In genomic region chr16:10813123-10813455, GRCh38 we compare ENCODE assay signal across 17 cellular contexts. TPM values are rescaled to one million over a fixed set of nuclear protein-coding genes. Genes with fewer than 3 reads are reported as not detected.
DNase-seq lines count a peak whose midpoint lies in the region; ATAC-seq and TF ChIP-seq lines count a peak whose summit lies in the region.
"Had no signal": no experiment of that assay in that cellular context is flagged by ENCODE, and none has a peak within 500 bp of the region (broad histone marks: within the 10 kb centered on the region; RNA-seq: fewer than 3 reads in every experiment).

No MANE protein-coding gene starts in this region.

- H3K9me3 ChIP-seq in Peyer's patch: no peaks in the 10 kb centered on the region

- no peak overlapping the region for H3K4me3 ChIP-seq in Peyer's patch

- no peak overlapping the region for H3K27ac ChIP-seq in Peyer's patch
- H3K27ac ChIP-seq: HL-60 had no signal

- H3K27me3 ChIP-seq in Peyer's patch: no peaks in the 10 kb centered on the region

- H3K36me3 Mint-ChIP-seq in activated T-cell treated with anti-CD3 and anti-CD28 coated beads, Interleukin-2, amount 50 U/mL, for 72 hours (ENCODE audit: insufficient read depth in 2 of 2): no peaks in the 10 kb centered on the region
- no peaks in the 10 kb centered on the region for H3K36me3 Mint-ChIP-seq in activated T-helper 17 cell treated with anti-CD3 and anti-CD28 coated beads, Interleukin-2, amount 50 U/mL, for 72 hours (ENCODE audit: low read depth)
- H3K36me3 Mint-ChIP-seq in stimulated activated naive B cell treated with anti-CD40 and anti-IgM and Interleukin-4, amounts not matched to agents 10 μg/mL and 1 μg/mL and 100 μg/mL, for 72 hours: peaks cover 0 to 8% of the 10 kb centered on the region in 2 donors
- H3K36me3 Mint-ChIP-seq: CD4-positive, CD25-positive, alpha-beta regulatory T cell had no signal

- no peaks in the 10 kb centered on the region for H3K36me3 ChIP-seq in Peyer's patch

- H3K27ac Mint-ChIP-seq in activated T-cell treated with anti-CD3 and anti-CD28 coated beads, Interleukin-2, amount 50 U/mL, for 72 hours: peak overlapping the region; percentile 66
- peak overlapping the region; percentile 69 for H3K27ac Mint-ChIP-seq in activated T-helper 17 cell treated with anti-CD3 and anti-CD28 coated beads, Interleukin-2, amount 50 U/mL, for 72 hours
- peak overlapping the region; percentile 85 for H3K27ac Mint-ChIP-seq in stimulated activated naive B cell treated with anti-CD40 and anti-IgM and Interleukin-4, amounts not matched to agents 10 μg/mL and 1 μg/mL and 100 μg/mL, for 72 hours

- no peak overlapping the region for H3K4me3 Mint-ChIP-seq in activated T-cell treated with anti-CD3 and anti-CD28 coated beads, Interleukin-2, amount 50 U/mL, for 72 hours
- H3K4me3 Mint-ChIP-seq in activated T-helper 17 cell treated with anti-CD3 and anti-CD28 coated beads, Interleukin-2, amount 50 U/mL, for 72 hours: peak overlapping the region; percentile 22
- H3K4me3 Mint-ChIP-seq in stimulated activated naive B cell treated with anti-CD40 and anti-IgM and Interleukin-4, amounts not matched to agents 10 μg/mL and 1 μg/mL and 100 μg/mL, for 72 hours: peak overlapping the region; percentile 45 to 65

- TF ChIP-seq CTCF in Peyer's patch (IDR thresholded peaks at IDR 0.05): no peak

- peaks cover 19% of the 10 kb centered on the region for H3K27me3 Mint-ChIP-seq in activated T-cell treated with anti-CD3 and anti-CD28 coated beads, Interleukin-2, amount 50 U/mL, for 72 hours (ENCODE audit: low read depth)
- peaks cover 7% of the 10 kb centered on the region for H3K27me3 Mint-ChIP-seq in activated T-helper 17 cell treated with anti-CD3 and anti-CD28 coated beads, Interleukin-2, amount 50 U/mL, for 72 hours
- H3K27me3 Mint-ChIP-seq in stimulated activated naive B cell treated with anti-CD40 and anti-IgM and Interleukin-4, amounts not matched to agents 10 μg/mL and 1 μg/mL and 100 μg/mL, for 72 hours: peaks cover 6 to 7% of the 10 kb centered on the region in 2 donors
- H3K27me3 Mint-ChIP-seq: CD4-positive, CD25-positive, alpha-beta regulatory T cell had no signal

- H3K4me1 ChIP-seq in Peyer's patch: no peaks in the 10 kb centered on the region

- no peak for DNase-seq in activated T-cell treated with anti-CD3 and anti-CD28 coated beads, Interleukin-2, amount 50 U/mL, for 72 hours
- DNase-seq in activated T-cell treated with anti-CD3 and anti-CD28 coated beads, Interleukin-2, amount 50 U/mL, for 1 hour: no peak
- no peak for DNase-seq in stimulated activated naive B cell treated with anti-CD40 and anti-IgM and Interleukin-4, amounts not matched to agents 10 μg/mL and 1 μg/mL and 100 μg/mL, for 72 hours
- no peak for DNase-seq in NCI-H774 (lab: John Stamatoyannopoulos, UW)
- DNase-seq in Peyer's patch: no peak
- no peak for DNase-seq in NCI-H446 (lab: John Stamatoyannopoulos, UW)
- DNase-seq: DMS53, KBM-7, NCI-H1105, NCI-H187, SIG-M5 had no signal

- peaks cover 24% of the 10 kb centered on the region for H3K4me1 Mint-ChIP-seq in activated T-cell treated with anti-CD3 and anti-CD28 coated beads, Interleukin-2, amount 50 U/mL, for 72 hours (ENCODE audit: low read depth)
- peaks cover 6% of the 10 kb centered on the region for H3K4me1 Mint-ChIP-seq in activated T-helper 17 cell treated with anti-CD3 and anti-CD28 coated beads, Interleukin-2, amount 50 U/mL, for 72 hours
- H3K4me1 Mint-ChIP-seq in stimulated activated naive B cell treated with anti-CD40 and anti-IgM and Interleukin-4, amounts not matched to agents 10 μg/mL and 1 μg/mL and 100 μg/mL, for 72 hours: peaks cover 44 to 68% of the 10 kb centered on the region in 2 donors

- peaks cover 0 to 2% of the 10 kb centered on the region in 2 donors for H3K9me3 Mint-ChIP-seq in activated T-cell treated with anti-CD3 and anti-CD28 coated beads, Interleukin-2, amount 50 U/mL, for 72 hours
- H3K9me3 Mint-ChIP-seq in activated T-helper 17 cell treated with anti-CD3 and anti-CD28 coated beads, Interleukin-2, amount 50 U/mL, for 72 hours: no peaks in the 10 kb centered on the region
- H3K9me3 Mint-ChIP-seq in stimulated activated naive B cell treated with anti-CD40 and anti-IgM and Interleukin-4, amounts not matched to agents 10 μg/mL and 1 μg/mL and 100 μg/mL, for 72 hours: peaks cover 0 to 5% of the 10 kb centered on the region in 2 donors
- H3K9me3 Mint-ChIP-seq: CD4-positive, CD25-positive, alpha-beta regulatory T cell had no signal

- TF ChIP-seq POLR2A in Peyer's patch (IDR thresholded peaks at IDR 0.05): no peak

- no peak for ATAC-seq in activated T-cell treated with anti-CD3 and anti-CD28 coated beads, Interleukin-2, amount 50 U/mL, for 72 hours (replicated peaks in 1 of 2)
- peak; percentile 14 for ATAC-seq in HG03520 (IDR thresholded peaks at IDR 0.05; ENCODE audit: unreplicated experiment)
- no peak for ATAC-seq in activated T-helper 17 cell treated with anti-CD3 and anti-CD28 coated beads, Interleukin-2, amount 50 U/mL, for 72 hours (replicated peaks)
- ATAC-seq in stimulated activated naive B cell treated with anti-CD40 and anti-IgM and Interleukin-4, amounts not matched to agents 10 μg/mL and 1 μg/mL and 100 μg/mL, for 72 hours (replicated peaks): no peak

RNA-seq across cellular contexts. Expression of gene TVP23A, which starts 5.5 kb away (rescaled TPM):
- total RNA-seq in activated T-cell treated with anti-CD3 and anti-CD28 coated beads, Interleukin-2, amount 50 U/mL, for 72 hours: under 1 TPM in 1 of 2 donors, not detected in 1; 0.60 TPM
- total RNA-seq in activated T-helper 17 cell treated with anti-CD3 and anti-CD28 coated beads, Interleukin-2, amount 50 U/mL, for 72 hours: under 1 TPM; 0.22 to 0.69 TPM
- 1 to 10 TPM in 2 of 4 donors, not detected in 2; 1.1 to 3.3 TPM for total RNA-seq in Peyer's patch
- total RNA-seq: G401, MCF 10A had no signal

Comparison
In these comparisons a context has a peak if more than half of its experiments do, and no peak if none do; other contexts are left out.
1. H3K4me3 Mint-ChIP-seq: peak in activated T-helper 17 cell treated with anti-CD3 and anti-CD28 coated beads, Interleukin-2, amount 50 U/mL, for 72 hours (single experiment) and stimulated activated naive B cell treated with anti-CD40 and anti-IgM and Interleukin-4, amounts not matched to agents 10 μg/mL and 1 μg/mL and 100 μg/mL, for 72 hours (2 of 2); none in activated T-cell treated with anti-CD3 and anti-CD28 coated beads, Interleukin-2, amount 50 U/mL, for 72 hours (0 of 2).
2. Peak in every context shown above with its lines, with median percentiles within 50 percentile points of each other: H3K27ac Mint-ChIP-seq.